8 cellular contexts compared by ENCODE assay signal in genomic region chr5:115541586-115541985, GRCh38. TPM values are rescaled to one million over a fixed set of nuclear protein-coding genes. Genes with fewer than 3 reads are reported as not detected.
DNase-seq lines count a peak whose midpoint lies in the region; ATAC-seq and TF ChIP-seq lines count a peak whose summit lies in the region.

No MANE protein-coding gene starts in this region.

- no peak for ATAC-seq in left lung

- H3K9ac ChIP-seq in adipocyte (ENCODE audit: low read length): peak overlapping the region; percentile 96

- intact Hi-C loops in left lung (cut with DNase I): no loop called here
- intact Hi-C loops in transverse colon (cut with DNase I; ENCODE audit: low total_unique reads): no loop called here

- H3K27me3 Mint-ChIP-seq in activated naive CD4-positive, alpha-beta T cell treated with anti-CD3 and anti-CD28 coated beads, Interleukin-2, amount 10 ng/mL, durations not matched to agents 7 days and 5 days: no peaks in the 10 kb centered on the region

- H3K4me3 ChIP-seq in adipocyte (ENCODE audit: low read length) (peak overlapping the region; percentile 90), left lung (peak overlapping the region; percentile 69 to 86), transverse colon (peak overlapping the region; percentile 27 to 90 (median 83))

- H3K4me3 Mint-ChIP-seq in activated naive CD4-positive, alpha-beta T cell treated with anti-CD3 and anti-CD28 coated beads, Interleukin-2, amount 10 ng/mL, durations not matched to agents 7 days and 5 days: peak overlapping the region; percentile 91

- CTCF ChIA-PET in activated naive CD4-positive, alpha-beta T cell treated with anti-CD3 and anti-CD28 coated beads, Interleukin-2, amount 10 ng/mL, durations not matched to agents 7 days and 5 days (lab: Charles Lee): no interaction called here

- WGBS in transverse colon (ENCODE audit: low coverage in 1 of 2), 2 donors: 11 to 12% methylated on average over 2 of the region's 2 CpGs

- H3K36me3 ChIP-seq in adipocyte (ENCODE audit: control insufficient read depth, insufficient read depth, low read length, severe bottlenecking) (peaks cover 51% of the 10 kb centered on the region), left lung (peaks cover 0 to 19% of the 10 kb centered on the region in 2 donors), transverse colon (peaks cover 0 to 20% (median 0%) of the 10 kb centered on the region in 4 donors)

- TF ChIP-seq CTCF in left lung (IDR thresholded peaks at IDR 0.05): no peak
- TF ChIP-seq CTCF in transverse colon (IDR thresholded peaks at IDR 0.05): no peak

- in situ Hi-C loops in transverse colon (cut with MboI; ENCODE audit: low pct_ligation_motif_present in 1 of 4, low pct_unique_long_range_greater_than_20kb in 1 of 4, low sequenced_read_pairs in 3 of 4): no loop called here

- peaks cover 71% of the 10 kb centered on the region for H3K36me3 Mint-ChIP-seq in activated naive CD4-positive, alpha-beta T cell treated with anti-CD3 and anti-CD28 coated beads, Interleukin-2, amount 10 ng/mL, durations not matched to agents 7 days and 5 days

- H3K9me3 ChIP-seq in adipocyte (ENCODE audit: control insufficient read depth, low read length): peaks cover 9% of the 10 kb centered on the region
- H3K9me3 ChIP-seq in left lung: peaks cover 8 to 9% of the 10 kb centered on the region in 2 donors
- peaks cover 7 to 12% of the 10 kb centered on the region in 2 donors for H3K9me3 ChIP-seq in transverse colon

- H3K27ac ChIP-seq in left lung: peak overlapping the region; percentile 99 to 100
- H3K27ac ChIP-seq in transverse colon: peak overlapping the region; percentile 99 to 100 (median 99)

- TF ChIP-seq POLR2A in transverse colon (IDR thresholded peaks at IDR 0.05): no peak

- no peak overlapping the region for H3K27ac Mint-ChIP-seq in activated naive CD4-positive, alpha-beta T cell treated with anti-CD3 and anti-CD28 coated beads, Interleukin-2, amount 10 ng/mL, durations not matched to agents 7 days and 5 days

- TF ChIP-seq EP300 in transverse colon (IDR thresholded peaks at IDR 0.05; ENCODE audit: low read depth): no peak

- H3K27me3 ChIP-seq in adipocyte (replicated peaks; ENCODE audit: control insufficient read depth, insufficient read depth, low read length): no peaks in the 10 kb centered on the region
- no peaks in the 10 kb centered on the region for H3K27me3 ChIP-seq in left lung
- H3K27me3 ChIP-seq in transverse colon: no peaks in the 10 kb centered on the region

- DNase-seq in activated naive CD4-positive, alpha-beta T cell treated with anti-CD3 and anti-CD28 coated beads, Interleukin-2, amount 10 ng/mL, durations not matched to agents 7 days and 5 days: no peak
- DNase-seq in activated naive CD4-positive, alpha-beta T cell (lab: John Stamatoyannopoulos, UW): no peak
- peak; percentile 50 for DNase-seq in adipocyte (ENCODE audit: low read depth)
- no peak for DNase-seq in left lung
- no peak for DNase-seq in transverse colon
- DNase-seq in stimulated activated CD4-positive, alpha-beta T cell treated with anti-CD3 and anti-CD28 coated beads, Interleukin-12 subunit alpha, Interleukin-12 subunit beta, amount 100 ng/mL, for 4 hours: no peak
- no peak for DNase-seq in central memory CD4-positive, alpha-beta T cell
- no peak for DNase-seq in SIG-M5 (lab: John Stamatoyannopoulos, UW)

- H3K9me3 Mint-ChIP-seq in activated naive CD4-positive, alpha-beta T cell treated with anti-CD3 and anti-CD28 coated beads, Interleukin-2, amount 10 ng/mL, durations not matched to agents 7 days and 5 days: peaks cover 9% of the 10 kb centered on the region

- peaks cover 45% of the 10 kb centered on the region for H3K4me1 ChIP-seq in adipocyte (ENCODE audit: control insufficient read depth, insufficient read depth, low read length)
- peaks cover 0 to 72% of the 10 kb centered on the region in 2 donors for H3K4me1 ChIP-seq in left lung
- H3K4me1 ChIP-seq in transverse colon: peaks cover 30 to 67% (median 41%) of the 10 kb centered on the region in 4 donors

- H3K4me1 Mint-ChIP-seq in activated naive CD4-positive, alpha-beta T cell treated with anti-CD3 and anti-CD28 coated beads, Interleukin-2, amount 10 ng/mL, durations not matched to agents 7 days and 5 days: peaks cover 69% of the 10 kb centered on the region

RNA-seq across cellular contexts. Expression of gene FEM1C, which starts 3.0 kb away (rescaled TPM):
- total RNA-seq in left lung (10 to 100 TPM; 22.7 to 28.7 TPM), transverse colon (10 to 100 TPM in 3 of 4 donors, 1 to 10 TPM in 1; 5.8 to 46.0 (median 40.0) TPM)
